In the genomic region with DNA sequence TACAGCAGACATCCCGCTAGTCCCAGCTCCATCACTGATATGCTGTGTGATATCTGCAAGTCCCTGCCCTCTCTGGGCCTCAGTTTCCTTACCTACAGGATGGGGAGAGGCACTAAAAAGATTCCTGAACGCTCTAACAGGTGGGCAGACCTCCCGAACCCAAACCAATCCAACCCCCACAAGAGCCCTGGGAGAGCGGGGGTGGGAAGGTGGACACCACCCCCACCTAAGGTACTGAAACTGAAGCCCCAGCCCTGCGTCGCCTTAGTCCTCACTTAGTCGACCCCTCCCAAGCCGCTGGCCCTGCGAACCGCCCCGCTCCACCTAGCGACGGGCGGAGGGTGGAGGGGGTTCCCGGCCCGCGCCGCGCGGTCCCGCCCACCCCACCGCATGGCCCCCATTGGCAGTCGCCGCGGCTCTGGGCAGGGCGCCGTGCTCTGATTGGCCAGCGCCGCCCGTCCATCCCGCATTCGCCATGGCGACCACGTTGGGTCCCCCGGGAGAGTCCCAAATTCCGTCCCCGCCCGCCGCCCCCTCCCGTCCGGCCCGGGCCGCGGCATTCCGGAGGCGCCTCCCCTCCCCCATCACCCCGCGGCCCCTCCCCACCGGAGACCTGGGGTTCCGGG, we compare ENCODE assay signal across 1 cellular context.
TF ChIP-seq lines count a peak whose summit lies in the region.

No MANE protein-coding gene starts in this region.

TF ChIP-seq in H1, 55 proteins besides CTCF, POLR2A, EP300 and RAD21:
- TF ChIP-seq GABPA (IDR thresholded peaks at IDR 0.05; ENCODE audit: borderline replicate concordance, insufficient read depth, low read length) (no peak), ZNF274 (IDR thresholded peaks at IDR 0.05; ENCODE audit: borderline replicate concordance, extremely low read depth, low read length) (no peak), CEBPB (IDR thresholded peaks at IDR 0.05; ENCODE audit: low read depth, low read length) (no peak), NRF1 (IDR thresholded peaks at IDR 0.05; ENCODE audit: low read depth, low read length) (no peak), TAF7 (optimal IDR thresholded peaks at IDR 0.05; ENCODE audit: borderline replicate concordance, low read depth, low read length) (no peak), CTBP2 (IDR thresholded peaks at IDR 0.05; ENCODE audit: borderline replicate concordance, insufficient read depth, insufficient read length, low read length) (no peak), RNF2 (IDR thresholded peaks at IDR 0.05; ENCODE audit: borderline replicate concordance, low read depth, low read length, missing control alignments, poor library complexity, severe bottlenecking) (no peak), CBX5 (IDR thresholded peaks at IDR 0.05; ENCODE audit: low read depth, low read length) (no peak), SIX5 (IDR thresholded peaks at IDR 0.05; ENCODE audit: low read depth, low read length) (no peak), CHD1 (IDR thresholded peaks at IDR 0.05; ENCODE audit: low read depth, low read length) (no peak), BCL11A (IDR thresholded peaks at IDR 0.05; ENCODE audit: low read depth in 2 of 2, low read length in 2 of 2) (no peak), KDM4A (IDR thresholded peaks at IDR 0.05; ENCODE audit: low read depth, low read length, severe bottlenecking) (no peak), KDM1A (IDR thresholded peaks at IDR 0.05; ENCODE audit: borderline replicate concordance, low read length) (peak; percentile 93), CREB1 (IDR thresholded peaks at IDR 0.05) (0 out of 2 replicates have a peak, but pooled peaks have one; percentile 20), JUN (IDR thresholded peaks at IDR 0.05; ENCODE audit: low read depth, low read length) (no peak), JUND (IDR thresholded peaks at IDR 0.05; ENCODE audit: low read length) (no peak), ASH2L (IDR thresholded peaks at IDR 0.05; ENCODE audit: low read length) (no peak), SP4 (IDR thresholded peaks at IDR 0.05; ENCODE audit: low read length) (no peak), SIRT6 (IDR thresholded peaks at IDR 0.05; ENCODE audit: low read length) (no peak), SUZ12 (IDR thresholded peaks at IDR 0.05; ENCODE audit: low read length) (no peak), MAFK (IDR thresholded peaks at IDR 0.05; ENCODE audit: low read depth, low read length) (no peak), SP1 (IDR thresholded peaks at IDR 0.05; ENCODE audit: low read depth, low read length) (peak; percentile 95), RFX5 (IDR thresholded peaks at IDR 0.05; ENCODE audit: borderline replicate concordance, low read depth, low read length) (no peak), SP2 (IDR thresholded peaks at IDR 0.05; ENCODE audit: low read length) (peak; percentile 73), POU5F1 (IDR thresholded peaks at IDR 0.05; ENCODE audit: low read depth, low read length) (no peak), HDAC6 (IDR thresholded peaks at IDR 0.05; ENCODE audit: low read depth, low read length) (no peak), GTF2F1 (IDR thresholded peaks at IDR 0.05; ENCODE audit: borderline replicate concordance, low read depth, low read length) (no peak), RBBP5 (IDR thresholded peaks at IDR 0.05; ENCODE audit: borderline replicate concordance, low read depth, low read length) (no peak), TCF12 (IDR thresholded peaks at IDR 0.05; ENCODE audit: low read depth, low read length) (no peak), FOSL1 (IDR thresholded peaks at IDR 0.05; ENCODE audit: insufficient read depth, low read depth, low read length) (no peak), CBX8 (IDR thresholded peaks at IDR 0.05; ENCODE audit: borderline replicate concordance, low read depth, low read length) (no peak), HDAC2 (IDR thresholded peaks at IDR 0.05; ENCODE audit: borderline replicate concordance in 1 of 2, low read depth in 2 of 2, low read length in 2 of 2) (peak in 1 of 2 experiments; percentile 58; a peak in 1 of 4 replicates), NANOG (IDR thresholded peaks at IDR 0.05; ENCODE audit: insufficient read depth, low read depth, low read length, poor library complexity, severe bottlenecking) (no peak), BACH1 (IDR thresholded peaks at IDR 0.05; ENCODE audit: low read length) (no peak), SAP30 (IDR thresholded peaks at IDR 0.05; ENCODE audit: insufficient read depth, insufficient replicate concordance, low read length) (no peak), BRCA1 (IDR thresholded peaks at IDR 0.05; ENCODE audit: low read depth, low read length) (no peak), TEAD4 (IDR thresholded peaks at IDR 0.05; ENCODE audit: low read depth, low read length) (peak; percentile 29; the same call in 1 of the 2 replicates), CHD2 (IDR thresholded peaks at IDR 0.05; ENCODE audit: low read length) (peak; percentile 85), EGR1 (IDR thresholded peaks at IDR 0.05; ENCODE audit: borderline replicate concordance, low read depth, low read length) (no peak), POLR2AphosphoS5 (IDR thresholded peaks at IDR 0.05; ENCODE audit: low read depth, low read length) (no peak), RXRA (IDR thresholded peaks at IDR 0.05; ENCODE audit: insufficient read depth, low read depth, low read length) (no peak), TAF1 (IDR thresholded peaks at IDR 0.05; ENCODE audit: low read depth, low read length) (no peak), KDM5A (IDR thresholded peaks at IDR 0.05; ENCODE audit: low read length) (no peak), EZH2 (IDR thresholded peaks at IDR 0.05; ENCODE audit: low read depth, low read length, severe bottlenecking) (no peak), SIN3A (conservative IDR thresholded peaks at IDR 0.05 in 1 of 2, IDR thresholded peaks at IDR 0.05 in 1 of 2; ENCODE audit: low read depth in 1 of 2, low read length in 2 of 2) (no peak), YY1 (IDR thresholded peaks at IDR 0.05; ENCODE audit: low read depth, low read length) (no peak), TBP (IDR thresholded peaks at IDR 0.05; ENCODE audit: low read depth, low read length) (no peak), PHF8 (conservative IDR thresholded peaks at IDR 0.05; ENCODE audit: low read depth, low read length) (no peak; the same call in 1 of the 2 replicates)
- TF ChIP-seq, protein P1, sequence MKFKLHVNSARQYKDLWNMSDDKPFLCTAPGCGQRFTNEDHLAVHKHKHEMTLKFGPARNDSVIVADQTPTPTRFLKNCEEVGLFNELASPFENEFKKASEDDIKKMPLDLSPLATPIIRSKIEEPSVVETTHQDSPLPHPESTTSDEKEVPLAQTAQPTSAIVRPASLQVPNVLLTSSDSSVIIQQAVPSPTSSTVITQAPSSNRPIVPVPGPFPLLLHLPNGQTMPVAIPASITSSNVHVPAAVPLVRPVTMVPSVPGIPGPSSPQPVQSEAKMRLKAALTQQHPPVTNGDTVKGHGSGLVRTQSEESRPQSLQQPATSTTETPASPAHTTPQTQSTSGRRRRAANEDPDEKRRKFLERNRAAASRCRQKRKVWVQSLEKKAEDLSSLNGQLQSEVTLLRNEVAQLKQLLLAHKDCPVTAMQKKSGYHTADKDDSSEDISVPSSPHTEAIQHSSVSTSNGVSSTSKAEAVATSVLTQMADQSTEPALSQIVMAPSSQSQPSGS (IDR thresholded peaks at IDR 0.05; ENCODE audit: low read length) = no peak
- TF ChIP-seq, protein P2, sequence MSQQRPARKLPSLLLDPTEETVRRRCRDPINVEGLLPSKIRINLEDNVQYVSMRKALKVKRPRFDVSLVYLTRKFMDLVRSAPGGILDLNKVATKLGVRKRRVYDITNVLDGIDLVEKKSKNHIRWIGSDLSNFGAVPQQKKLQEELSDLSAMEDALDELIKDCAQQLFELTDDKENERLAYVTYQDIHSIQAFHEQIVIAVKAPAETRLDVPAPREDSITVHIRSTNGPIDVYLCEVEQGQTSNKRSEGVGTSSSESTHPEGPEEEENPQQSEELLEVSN (IDR thresholded peaks at IDR 0.05) = 0 out of 2 replicates have a peak, but pooled peaks have one; percentile 8
- TF ChIP-seq, protein P3, sequence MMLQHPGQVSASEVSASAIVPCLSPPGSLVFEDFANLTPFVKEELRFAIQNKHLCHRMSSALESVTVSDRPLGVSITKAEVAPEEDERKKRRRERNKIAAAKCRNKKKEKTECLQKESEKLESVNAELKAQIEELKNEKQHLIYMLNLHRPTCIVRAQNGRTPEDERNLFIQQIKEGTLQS (IDR thresholded peaks at IDR 0.05; ENCODE audit: insufficient read depth, low read depth, low read length) = no peak
- TF ChIP-seq, protein P4, sequence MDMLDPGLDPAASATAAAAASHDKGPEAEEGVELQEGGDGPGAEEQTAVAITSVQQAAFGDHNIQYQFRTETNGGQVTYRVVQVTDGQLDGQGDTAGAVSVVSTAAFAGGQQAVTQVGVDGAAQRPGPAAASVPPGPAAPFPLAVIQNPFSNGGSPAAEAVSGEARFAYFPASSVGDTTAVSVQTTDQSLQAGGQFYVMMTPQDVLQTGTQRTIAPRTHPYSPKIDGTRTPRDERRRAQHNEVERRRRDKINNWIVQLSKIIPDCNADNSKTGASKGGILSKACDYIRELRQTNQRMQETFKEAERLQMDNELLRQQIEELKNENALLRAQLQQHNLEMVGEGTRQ (IDR thresholded peaks at IDR 0.05; ENCODE audit: low read length) = no peak
- TF ChIP-seq, protein P5, sequence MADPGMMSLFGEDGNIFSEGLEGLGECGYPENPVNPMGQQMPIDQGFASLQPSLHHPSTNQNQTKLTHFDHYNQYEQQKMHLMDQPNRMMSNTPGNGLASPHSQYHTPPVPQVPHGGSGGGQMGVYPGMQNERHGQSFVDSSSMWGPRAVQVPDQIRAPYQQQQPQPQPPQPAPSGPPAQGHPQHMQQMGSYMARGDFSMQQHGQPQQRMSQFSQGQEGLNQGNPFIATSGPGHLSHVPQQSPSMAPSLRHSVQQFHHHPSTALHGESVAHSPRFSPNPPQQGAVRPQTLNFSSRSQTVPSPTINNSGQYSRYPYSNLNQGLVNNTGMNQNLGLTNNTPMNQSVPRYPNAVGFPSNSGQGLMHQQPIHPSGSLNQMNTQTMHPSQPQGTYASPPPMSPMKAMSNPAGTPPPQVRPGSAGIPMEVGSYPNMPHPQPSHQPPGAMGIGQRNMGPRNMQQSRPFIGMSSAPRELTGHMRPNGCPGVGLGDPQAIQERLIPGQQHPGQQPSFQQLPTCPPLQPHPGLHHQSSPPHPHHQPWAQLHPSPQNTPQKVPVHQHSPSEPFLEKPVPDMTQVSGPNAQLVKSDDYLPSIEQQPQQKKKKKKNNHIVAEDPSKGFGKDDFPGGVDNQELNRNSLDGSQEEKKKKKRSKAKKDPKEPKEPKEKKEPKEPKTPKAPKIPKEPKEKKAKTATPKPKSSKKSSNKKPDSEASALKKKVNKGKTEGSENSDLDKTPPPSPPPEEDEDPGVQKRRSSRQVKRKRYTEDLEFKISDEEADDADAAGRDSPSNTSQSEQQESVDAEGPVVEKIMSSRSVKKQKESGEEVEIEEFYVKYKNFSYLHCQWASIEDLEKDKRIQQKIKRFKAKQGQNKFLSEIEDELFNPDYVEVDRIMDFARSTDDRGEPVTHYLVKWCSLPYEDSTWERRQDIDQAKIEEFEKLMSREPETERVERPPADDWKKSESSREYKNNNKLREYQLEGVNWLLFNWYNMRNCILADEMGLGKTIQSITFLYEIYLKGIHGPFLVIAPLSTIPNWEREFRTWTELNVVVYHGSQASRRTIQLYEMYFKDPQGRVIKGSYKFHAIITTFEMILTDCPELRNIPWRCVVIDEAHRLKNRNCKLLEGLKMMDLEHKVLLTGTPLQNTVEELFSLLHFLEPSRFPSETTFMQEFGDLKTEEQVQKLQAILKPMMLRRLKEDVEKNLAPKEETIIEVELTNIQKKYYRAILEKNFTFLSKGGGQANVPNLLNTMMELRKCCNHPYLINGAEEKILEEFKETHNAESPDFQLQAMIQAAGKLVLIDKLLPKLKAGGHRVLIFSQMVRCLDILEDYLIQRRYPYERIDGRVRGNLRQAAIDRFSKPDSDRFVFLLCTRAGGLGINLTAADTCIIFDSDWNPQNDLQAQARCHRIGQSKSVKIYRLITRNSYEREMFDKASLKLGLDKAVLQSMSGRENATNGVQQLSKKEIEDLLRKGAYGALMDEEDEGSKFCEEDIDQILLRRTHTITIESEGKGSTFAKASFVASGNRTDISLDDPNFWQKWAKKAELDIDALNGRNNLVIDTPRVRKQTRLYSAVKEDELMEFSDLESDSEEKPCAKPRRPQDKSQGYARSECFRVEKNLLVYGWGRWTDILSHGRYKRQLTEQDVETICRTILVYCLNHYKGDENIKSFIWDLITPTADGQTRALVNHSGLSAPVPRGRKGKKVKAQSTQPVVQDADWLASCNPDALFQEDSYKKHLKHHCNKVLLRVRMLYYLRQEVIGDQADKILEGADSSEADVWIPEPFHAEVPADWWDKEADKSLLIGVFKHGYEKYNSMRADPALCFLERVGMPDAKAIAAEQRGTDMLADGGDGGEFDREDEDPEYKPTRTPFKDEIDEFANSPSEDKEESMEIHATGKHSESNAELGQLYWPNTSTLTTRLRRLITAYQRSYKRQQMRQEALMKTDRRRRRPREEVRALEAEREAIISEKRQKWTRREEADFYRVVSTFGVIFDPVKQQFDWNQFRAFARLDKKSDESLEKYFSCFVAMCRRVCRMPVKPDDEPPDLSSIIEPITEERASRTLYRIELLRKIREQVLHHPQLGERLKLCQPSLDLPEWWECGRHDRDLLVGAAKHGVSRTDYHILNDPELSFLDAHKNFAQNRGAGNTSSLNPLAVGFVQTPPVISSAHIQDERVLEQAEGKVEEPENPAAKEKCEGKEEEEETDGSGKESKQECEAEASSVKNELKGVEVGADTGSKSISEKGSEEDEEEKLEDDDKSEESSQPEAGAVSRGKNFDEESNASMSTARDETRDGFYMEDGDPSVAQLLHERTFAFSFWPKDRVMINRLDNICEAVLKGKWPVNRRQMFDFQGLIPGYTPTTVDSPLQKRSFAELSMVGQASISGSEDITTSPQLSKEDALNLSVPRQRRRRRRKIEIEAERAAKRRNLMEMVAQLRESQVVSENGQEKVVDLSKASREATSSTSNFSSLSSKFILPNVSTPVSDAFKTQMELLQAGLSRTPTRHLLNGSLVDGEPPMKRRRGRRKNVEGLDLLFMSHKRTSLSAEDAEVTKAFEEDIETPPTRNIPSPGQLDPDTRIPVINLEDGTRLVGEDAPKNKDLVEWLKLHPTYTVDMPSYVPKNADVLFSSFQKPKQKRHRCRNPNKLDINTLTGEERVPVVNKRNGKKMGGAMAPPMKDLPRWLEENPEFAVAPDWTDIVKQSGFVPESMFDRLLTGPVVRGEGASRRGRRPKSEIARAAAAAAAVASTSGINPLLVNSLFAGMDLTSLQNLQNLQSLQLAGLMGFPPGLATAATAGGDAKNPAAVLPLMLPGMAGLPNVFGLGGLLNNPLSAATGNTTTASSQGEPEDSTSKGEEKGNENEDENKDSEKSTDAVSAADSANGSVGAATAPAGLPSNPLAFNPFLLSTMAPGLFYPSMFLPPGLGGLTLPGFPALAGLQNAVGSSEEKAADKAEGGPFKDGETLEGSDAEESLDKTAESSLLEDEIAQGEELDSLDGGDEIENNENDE (IDR thresholded peaks at IDR 0.05; ENCODE audit: insufficient replicate concordance, low read length) = no peak
- TF ChIP-seq, protein P6, sequence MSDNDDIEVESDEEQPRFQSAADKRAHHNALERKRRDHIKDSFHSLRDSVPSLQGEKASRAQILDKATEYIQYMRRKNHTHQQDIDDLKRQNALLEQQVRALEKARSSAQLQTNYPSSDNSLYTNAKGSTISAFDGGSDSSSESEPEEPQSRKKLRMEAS (IDR thresholded peaks at IDR 0.05) = peak; percentile 19; the same call in 1 of the 2 replicates
